1 cellular context compared by ENCODE assay signal in genomic region chr17:77247048-77247541, GRCh38.
TF ChIP-seq lines count a peak whose summit lies in the region.

No MANE protein-coding gene starts in this region.

TF ChIP-seq in HepG2, 621 proteins besides CTCF, POLR2A, EP300 and RAD21 (continued from another document and continues in another):
- TF ChIP-seq NFAT5 (CRISPR knock-in tag; IDR thresholded peaks at IDR 0.05) (no peak), ZNF776 (CRISPR knock-in tag; IDR thresholded peaks at IDR 0.05) (0 out of 2 replicates have a peak, but pooled peaks have one; percentile 44), TAF1 (CRISPR knock-in tag; IDR thresholded peaks at IDR 0.05) (no peak), KAT8 (CRISPR knock-in tag; IDR thresholded peaks at IDR 0.05) (peak; percentile 61; the same call in 1 of the 2 replicates), ZNF678 (CRISPR knock-in tag; IDR thresholded peaks at IDR 0.05) (0 out of 2 replicates have a peak, but pooled peaks have one; percentile 36), THAP11 (CRISPR knock-in tag; IDR thresholded peaks at IDR 0.05) (peak; percentile 56), ARID4A (CRISPR knock-in tag; IDR thresholded peaks at IDR 0.05; ENCODE audit: borderline replicate concordance) (peak; percentile 70; the same call in 1 of the 2 replicates), RFX1 (IDR thresholded peaks at IDR 0.05) (no peak), SMAD3 (CRISPR knock-in tag; IDR thresholded peaks at IDR 0.05) (no peak), SKI (IDR thresholded peaks at IDR 0.05; ENCODE audit: partially characterized antibody) (no peak), ZHX2 (IDR thresholded peaks at IDR 0.05; ENCODE audit: low read depth) (no peak), ZHX2 (CRISPR knock-in tag; IDR thresholded peaks at IDR 0.05; ENCODE audit: borderline replicate concordance) (no peak), TBX3 (IDR thresholded peaks at IDR 0.05; ENCODE audit: borderline replicate concordance) (no peak), ZNF484 (CRISPR knock-in tag; IDR thresholded peaks at IDR 0.05; ENCODE audit: borderline replicate concordance, low read depth) (no peak), ZNF781 (CRISPR knock-in tag; IDR thresholded peaks at IDR 0.05; ENCODE audit: borderline replicate concordance, not compliant biosample characterization) (no peak), SP4 (CRISPR knock-in tag; IDR thresholded peaks at IDR 0.05) (peak; percentile 63; the same call in 1 of the 2 replicates), GPN1 (CRISPR knock-in tag; IDR thresholded peaks at IDR 0.05; ENCODE audit: borderline replicate concordance) (no peak), RELA (CRISPR knock-in tag; IDR thresholded peaks at IDR 0.05) (no peak), ZNF549 (CRISPR knock-in tag; IDR thresholded peaks at IDR 0.05) (no peak), TFDP2 (CRISPR knock-in tag; IDR thresholded peaks at IDR 0.05) (0 out of 2 replicates have a peak, but pooled peaks have one; percentile 42), KLF15 (CRISPR knock-in tag; IDR thresholded peaks at IDR 0.05; ENCODE audit: borderline replicate concordance) (no peak), MTA3 (CRISPR knock-in tag; IDR thresholded peaks at IDR 0.05) (no peak), ARID2 (CRISPR knock-in tag; IDR thresholded peaks at IDR 0.05; ENCODE audit: borderline replicate concordance) (no peak), TRAFD1 (CRISPR knock-in tag; IDR thresholded peaks at IDR 0.05; ENCODE audit: borderline replicate concordance) (no peak), SUZ12 (IDR thresholded peaks at IDR 0.05; ENCODE audit: low read depth, low read length) (no peak; the same call in 1 of the 2 replicates), RBAK (CRISPR knock-in tag; IDR thresholded peaks at IDR 0.05) (no peak), DR1 (CRISPR knock-in tag; IDR thresholded peaks at IDR 0.05) (no peak), ELF4 (CRISPR knock-in tag; IDR thresholded peaks at IDR 0.05; ENCODE audit: borderline replicate concordance) (no peak), CBX1 (IDR thresholded peaks at IDR 0.05; ENCODE audit: low read depth) (peak; percentile 58), SIN3A (IDR thresholded peaks at IDR 0.05; ENCODE audit: borderline replicate concordance, low read depth, low read length) (no peak), SOX5 (CRISPR knock-in tag; IDR thresholded peaks at IDR 0.05; ENCODE audit: borderline replicate concordance) (no peak), ZFP62 (CRISPR knock-in tag; IDR thresholded peaks at IDR 0.05) (no peak), ATF7-NPFF (CRISPR knock-in tag; IDR thresholded peaks at IDR 0.05; ENCODE audit: low read depth) (no peak), ETS1 (CRISPR knock-in tag; IDR thresholded peaks at IDR 0.05) (no peak), SOX13 (IDR thresholded peaks at IDR 0.05) (no peak), SOX13 (CRISPR knock-in tag; conservative IDR thresholded peaks at IDR 0.05 in 1 of 2, IDR thresholded peaks at IDR 0.05 in 1 of 2) (peak in 1 of 2 experiments; percentile 29; a peak in 1 of 4 replicates), ZNF674 (CRISPR knock-in tag; IDR thresholded peaks at IDR 0.05; ENCODE audit: low read depth) (no peak), MBD4 (IDR thresholded peaks at IDR 0.05; ENCODE audit: borderline replicate concordance, low read length) (no peak), TOE1 (CRISPR knock-in tag; IDR thresholded peaks at IDR 0.05) (no peak), SRSF1 (optimal IDR thresholded peaks at IDR 0.05; ENCODE audit: low read depth, low read length) (no peak), CBX2 (IDR thresholded peaks at IDR 0.05; ENCODE audit: low read depth, low read length) (no peak), CBX2 (CRISPR knock-in tag; IDR thresholded peaks at IDR 0.05; ENCODE audit: low read depth) (no peak), ZFP37 (CRISPR knock-in tag; IDR thresholded peaks at IDR 0.05; ENCODE audit: borderline replicate concordance) (no peak), PPARG (CRISPR knock-in tag; conservative IDR thresholded peaks at IDR 0.05) (peak; percentile 38), FOXP1 (IDR thresholded peaks at IDR 0.05) (no peak), FOXP1 (CRISPR knock-in tag; IDR thresholded peaks at IDR 0.05) (no peak)
